In genomic region chr4:54998991-54999390, GRCh38 we compare ENCODE assay signal across 10 cellular contexts.
DNase-seq lines count a peak whose midpoint lies in the region; ATAC-seq, FAIRE-seq and TF ChIP-seq lines count a peak whose summit lies in the region.
"Had no signal": no experiment of that assay in that cellular context is flagged by ENCODE, and none has a peak within 500 bp of the region (broad histone marks: within the 10 kb centered on the region; RNA-seq: fewer than 3 reads in every experiment).

No MANE protein-coding gene starts in this region.

- no peak for ATAC-seq in HCT116
- peak in 7 of 8 donors; percentile 43 to 84 (median 65) for ATAC-seq in heart right ventricle
- no peak for ATAC-seq in T-cell (replicated peaks in 1 of 4)

- intact Hi-C loops in HCT116 (cut with micrococcal nuclease): no loop called here
- intact Hi-C loops in heart right ventricle (cut with DNase I): loop anchor here in 7 of 10 donors (1.0 to 10.0 kb wide), 5 partner anchors 322 to 548 kb away; partner anchors contain the start of gene CLOCK (in 1 of the 7)

- H3K9me3 ChIP-seq in HCT116 (ENCODE audit: control insufficient read depth in 1 of 2, insufficient read depth in 1 of 2, low read depth in 1 of 2, low read length in 2 of 2) (no peaks in the 10 kb centered on the region), heart right ventricle (no peaks in the 10 kb centered on the region)

- H3K27me3 ChIP-seq in HCT116 (ENCODE audit: insufficient read depth, low read length) (no peaks in the 10 kb centered on the region), heart right ventricle (no peaks in the 10 kb centered on the region)

- in situ Hi-C loops in astrocyte of the spinal cord (cut with HindIII; ENCODE audit: low sequenced_read_pairs): no loop called here

- no peak overlapping the region for H3K4me2 ChIP-seq in HCT116 (ENCODE audit: low read length)

- H3K36me3 ChIP-seq in HCT116 (ENCODE audit: control insufficient read depth in 1 of 2, insufficient read depth in 2 of 2, low read length in 2 of 2): no peaks in the 10 kb centered on the region
- H3K36me3 ChIP-seq in heart right ventricle: no peaks in the 10 kb centered on the region

- CTCF ChIA-PET in HCT116 (lab: Charles Lee) (interaction anchor here (1.7 to 2.0 kb wide), 2 partner anchors 10 to 322 kb away, joined by 4 to 7 read pairs; no protein-coding TSS in a partner anchor), T-cell (lab: Charles Lee) (no interaction called here)

- DNase-seq in HCT116 (ENCODE audit: low read depth, low spot score) (no peak), astrocyte of the spinal cord (ENCODE audit: low read depth, low spot score) (peak; percentile 64), heart right ventricle (no peak), skeletal muscle cell (ENCODE audit: low read depth) (peak; percentile 31), T-helper 9 cell (no peak), GM12892 (ENCODE audit: insufficient read length) (no peak), T-cell (no peak)
- DNase-seq in activated T-cell treated with anti-CD3 and anti-CD28 coated beads, Interleukin-2, amount 50 U/mL, for 1 hour: no peak
- DNase-seq: activated gamma-delta T cell treated with Interleukin-2 at 50 U/mL for 16 hours; stimulated activated naive CD4-positive, alpha-beta T cell had no signal

- H3K79me2 ChIP-seq in HCT116 (ENCODE audit: insufficient read depth, low read length): no peaks in the 10 kb centered on the region

- TF ChIP-seq RAD21 in HCT116 (IDR thresholded peaks at IDR 0.05; ENCODE audit: low read depth): peak; percentile 48

- TF ChIP-seq POLR2A in HCT116 (IDR thresholded peaks at IDR 0.05; ENCODE audit: borderline replicate concordance, extremely low read depth, insufficient read depth, insufficient read length) (no peak), GM12892 (IDR thresholded peaks at IDR 0.05; ENCODE audit: low read depth, low read length) (no peak)

- no peak overlapping the region for H2AFZ ChIP-seq in HCT116 (ENCODE audit: low read depth, low read length, poor library complexity, severe bottlenecking)

- no peaks in the 10 kb centered on the region for H3K9me2 ChIP-seq in HCT116 (ENCODE audit: insufficient read depth)

- RAD21 ChIA-PET in HCT116 (lab: Charles Lee; ENCODE audit: low non-redundant PET in 1 of 2, low total read pairs in 2 of 2, uncharacterized antibody in 2 of 2, unreplicated experiment in 2 of 2): no interaction called here

- no peaks in the 10 kb centered on the region for H3K4me1 Mint-ChIP-seq in T-cell

- H3K9me3 Mint-ChIP-seq in T-cell: no peaks in the 10 kb centered on the region

- H3K9ac ChIP-seq in HCT116 (ENCODE audit: low read length): no peak overlapping the region

- H3K4me1 ChIP-seq in HCT116 (ENCODE audit: control insufficient read depth in 1 of 2, insufficient read depth in 2 of 2, low read length in 2 of 2): no peaks in the 10 kb centered on the region
- peaks cover 0 to 15% (median 1%) of the 10 kb centered on the region in 9 donors for H3K4me1 ChIP-seq in heart right ventricle

- TF ChIP-seq CTCF in HCT116 (IDR thresholded peaks at IDR 0.05 in 2 of 3, conservative IDR thresholded peaks at IDR 0.05 in 1 of 3; ENCODE audit: borderline replicate concordance in 1 of 3, insufficient read depth in 1 of 3, low read depth in 2 of 3, low read length in 2 of 3): peak in 2 of 3 experiments; percentile 17 to 27; a peak in 3 of 6 replicates
- TF ChIP-seq CTCF in astrocyte of the spinal cord (IDR thresholded peaks at IDR 0.05; ENCODE audit: low read depth, low read length): peak; percentile 57
- TF ChIP-seq CTCF in heart right ventricle (IDR thresholded peaks at IDR 0.05): peak; percentile 49 to 72 (median 56)

- H3K4me3 Mint-ChIP-seq in T-cell: no peak overlapping the region

- FAIRE-seq in GM12892 (lab: Jason Lieb, UNC): no peak

- peaks cover 5 to 13% of the 10 kb centered on the region in 2 donors for H3K27me3 Mint-ChIP-seq in T-cell

- H3K4me3 ChIP-seq in HCT116 (replicated peaks in 1 of 2; ENCODE audit: low read depth in 1 of 2, low read length in 2 of 2) (no peak overlapping the region), astrocyte of the spinal cord (ENCODE audit: low read depth, low read length) (no peak overlapping the region), heart right ventricle (no peak overlapping the region), skeletal muscle cell (ENCODE audit: low read depth, low read length) (no peak overlapping the region)

- POLR2A ChIA-PET in HCT116 (lab: Charles Lee) (no interaction called here), T-cell (lab: Charles Lee) (no interaction called here)

- no peaks in the 10 kb centered on the region for H4K20me1 ChIP-seq in HCT116 (ENCODE audit: insufficient read depth)

- no peaks in the 10 kb centered on the region for H3K36me3 Mint-ChIP-seq in T-cell

- BruUV-seq in HCT116 (replicated peaks; lab: Mats Ljungman, UMichigan): no TSS peak

- H3K27ac Mint-ChIP-seq in T-cell: no peak overlapping the region

- H3K27ac ChIP-seq in HCT116 (ENCODE audit: low read depth, low read length) (no peak overlapping the region), heart right ventricle (no peak overlapping the region)

TF ChIP-seq in HCT116, 20 proteins besides CTCF, POLR2A, EP300 and RAD21:
- TF ChIP-seq ZBTB33 (IDR thresholded peaks at IDR 0.05; ENCODE audit: extremely low read depth, insufficient replicate concordance, low read length): no peak
- TF ChIP-seq FOSL1 (IDR thresholded peaks at IDR 0.05; ENCODE audit: low read depth): no peak
- no peak for TF ChIP-seq YY1 (IDR thresholded peaks at IDR 0.05; ENCODE audit: extremely low read depth, insufficient replicate concordance, low read depth, low read length)
- no peak for TF ChIP-seq CBX3 (IDR thresholded peaks at IDR 0.05; ENCODE audit: low read depth)
- no peak for TF ChIP-seq ELF1 (IDR thresholded peaks at IDR 0.05; ENCODE audit: borderline replicate concordance, low read depth)
- TF ChIP-seq ZFX (IDR thresholded peaks at IDR 0.05): no peak
- TF ChIP-seq POLR2AphosphoS5 (IDR thresholded peaks at IDR 0.05; ENCODE audit: low read depth, low read length): no peak
- no peak for TF ChIP-seq ZNF274 (IDR thresholded peaks at IDR 0.05; ENCODE audit: low read depth, low read length)
- TF ChIP-seq CEBPB (IDR thresholded peaks at IDR 0.05; ENCODE audit: low read depth): no peak
- TF ChIP-seq EGR1 (IDR thresholded peaks at IDR 0.05; ENCODE audit: low read depth): no peak
- no peak for TF ChIP-seq SIN3A (IDR thresholded peaks at IDR 0.05; ENCODE audit: low read depth)
- no peak for TF ChIP-seq EZH2 (IDR thresholded peaks at IDR 0.05)
- no peak for TF ChIP-seq MAX (IDR thresholded peaks at IDR 0.05)
- no peak for TF ChIP-seq ATF3 (IDR thresholded peaks at IDR 0.05)
- TF ChIP-seq SP1 (IDR thresholded peaks at IDR 0.05; ENCODE audit: low read depth): no peak
- no peak for TF ChIP-seq SRF (IDR thresholded peaks at IDR 0.05; ENCODE audit: low read depth)

Comparison
In these comparisons a context has a peak if more than half of its experiments do, and no peak if none do; other contexts are left out.
1. ATAC-seq: peak in heart right ventricle (7 of 8); none in HCT116 (single experiment) and T-cell (0 of 4).
2. DNase-seq: peak in astrocyte of the spinal cord (single experiment) and skeletal muscle cell (single experiment); none in HCT116 (single experiment), heart right ventricle (0 of 2), T-helper 9 cell (single experiment), GM12892 (single experiment), T-cell (0 of 34) and activated T-cell treated with anti-CD3 and anti-CD28 coated beads, Interleukin-2, amount 50 U/mL, for 1 hour (single experiment).
3. Peak in every context shown above with its lines, with median percentiles within 50 percentile points of each other: CTCF ChIP-seq.